ENCODE assay signal across 1 cellular context in the genomic region with DNA sequence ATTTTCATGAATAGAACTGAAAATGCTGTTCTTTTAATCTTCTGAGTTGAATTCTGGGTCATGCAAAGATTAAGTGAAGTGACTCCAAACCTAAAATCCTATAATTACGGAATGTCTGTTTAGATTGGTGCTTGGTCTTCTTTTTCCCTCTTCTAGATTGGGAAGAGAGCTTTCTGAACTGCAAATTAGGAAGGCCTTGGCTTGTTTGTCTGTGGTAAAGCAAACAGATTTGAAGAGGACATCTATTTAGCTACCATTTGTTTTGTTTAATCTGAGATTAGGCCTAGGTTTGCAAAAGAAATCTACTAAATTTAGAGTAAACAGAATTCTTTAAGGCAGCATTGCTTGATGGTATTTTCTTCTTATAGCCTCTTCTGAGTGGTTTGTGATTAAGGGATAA.
TF ChIP-seq lines count a peak whose summit lies in the region.

No MANE protein-coding gene starts in this region.

TF ChIP-seq in HepG2, 621 proteins besides CTCF, POLR2A, EP300 and RAD21 (continued from another document and continues in another):
- TF ChIP-seq, protein P1, sequence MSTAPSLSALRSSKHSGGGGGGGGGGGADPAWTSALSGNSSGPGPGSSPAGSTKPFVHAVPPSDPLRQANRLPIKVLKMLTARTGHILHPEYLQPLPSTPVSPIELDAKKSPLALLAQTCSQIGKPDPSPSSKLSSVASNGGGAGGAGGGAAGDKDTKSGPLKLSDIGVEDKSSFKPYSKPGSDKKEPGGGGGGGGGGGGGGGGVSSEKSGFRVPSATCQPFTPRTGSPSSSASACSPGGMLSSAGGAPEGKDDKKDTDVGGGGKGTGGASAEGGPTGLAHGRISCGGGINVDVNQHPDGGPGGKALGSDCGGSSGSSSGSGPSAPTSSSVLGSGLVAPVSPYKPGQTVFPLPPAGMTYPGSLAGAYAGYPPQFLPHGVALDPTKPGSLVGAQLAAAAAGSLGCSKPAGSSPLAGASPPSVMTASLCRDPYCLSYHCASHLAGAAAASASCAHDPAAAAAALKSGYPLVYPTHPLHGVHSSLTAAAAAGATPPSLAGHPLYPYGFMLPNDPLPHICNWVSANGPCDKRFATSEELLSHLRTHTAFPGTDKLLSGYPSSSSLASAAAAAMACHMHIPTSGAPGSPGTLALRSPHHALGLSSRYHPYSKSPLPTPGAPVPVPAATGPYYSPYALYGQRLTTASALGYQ (CRISPR knock-in tag; IDR thresholded peaks at IDR 0.05) = peak; percentile 88
- TF ChIP-seq HDAC2 (CRISPR knock-in tag; IDR thresholded peaks at IDR 0.05) (peak; percentile 88), ZNF572 (CRISPR knock-in tag; IDR thresholded peaks at IDR 0.05) (no peak), MYC (CRISPR knock-in tag; IDR thresholded peaks at IDR 0.05; ENCODE audit: borderline replicate concordance) (no peak), ZMYM3 (CRISPR knock-in tag; IDR thresholded peaks at IDR 0.05) (no peak), ZNF557 (CRISPR knock-in tag; IDR thresholded peaks at IDR 0.05) (no peak), CEBPG (CRISPR knock-in tag; IDR thresholded peaks at IDR 0.05) (peak; percentile 38; the same call in 1 of the 2 replicates), CREM (IDR thresholded peaks at IDR 0.05) (peak; percentile 89), CREM (CRISPR knock-in tag; IDR thresholded peaks at IDR 0.05) (no peak), IRX3 (CRISPR knock-in tag; IDR thresholded peaks at IDR 0.05; ENCODE audit: borderline replicate concordance, low read depth) (no peak), PITX1 (CRISPR knock-in tag; IDR thresholded peaks at IDR 0.05) (peak; percentile 100), IKZF1 (IDR thresholded peaks at IDR 0.05) (no peak), U2AF1 (optimal IDR thresholded peaks at IDR 0.05; ENCODE audit: low read depth, low read length) (no peak), CENPT (CRISPR knock-in tag; IDR thresholded peaks at IDR 0.05; ENCODE audit: low read depth) (no peak), CHD2 (IDR thresholded peaks at IDR 0.05; ENCODE audit: low read depth, low read length) (no peak), GATAD2A (CRISPR knock-in tag; IDR thresholded peaks at IDR 0.05) (peak; percentile 89), SP140L (CRISPR knock-in tag; IDR thresholded peaks at IDR 0.05; ENCODE audit: borderline replicate concordance) (no peak), ONECUT2 (CRISPR knock-in tag; IDR thresholded peaks at IDR 0.05) (peak; percentile 75), ZNF431 (CRISPR knock-in tag; IDR thresholded peaks at IDR 0.05; ENCODE audit: borderline replicate concordance, low read depth) (no peak), GABPA (IDR thresholded peaks at IDR 0.05; ENCODE audit: low read depth, low read length) (no peak), GABPA (CRISPR knock-in tag; IDR thresholded peaks at IDR 0.05; ENCODE audit: low read depth) (no peak), MED8 (CRISPR knock-in tag; IDR thresholded peaks at IDR 0.05; ENCODE audit: insufficient replicate concordance) (no peak), ZEB1 (IDR thresholded peaks at IDR 0.05; ENCODE audit: insufficient replicate concordance, low read depth) (peak; percentile 30), TBX3 (IDR thresholded peaks at IDR 0.05; ENCODE audit: borderline replicate concordance) (peak; percentile 30; the same call in 1 of the 2 replicates), ZNF564 (CRISPR knock-in tag; IDR thresholded peaks at IDR 0.05) (no peak), NFYB (CRISPR knock-in tag; IDR thresholded peaks at IDR 0.05) (no peak), ZFP41 (CRISPR knock-in tag; IDR thresholded peaks at IDR 0.05; ENCODE audit: borderline replicate concordance) (no peak), HNF4A (CRISPR knock-in tag; IDR thresholded peaks at IDR 0.05) (peak; percentile 72), ASH2L (IDR thresholded peaks at IDR 0.05; ENCODE audit: insufficient read length, low read depth, low read length) (no peak), MIER2 (CRISPR knock-in tag; IDR thresholded peaks at IDR 0.05) (0 out of 2 replicates have a peak, but pooled peaks have one; percentile 24), DPF2 (CRISPR knock-in tag; IDR thresholded peaks at IDR 0.05; ENCODE audit: borderline replicate concordance, low read depth) (peak; percentile 82), ZNF891 (CRISPR knock-in tag; IDR thresholded peaks at IDR 0.05) (no peak), HHEX (CRISPR knock-in tag; IDR thresholded peaks at IDR 0.05) (peak; percentile 75), MIXL1 (CRISPR knock-in tag; IDR thresholded peaks at IDR 0.05) (peak; percentile 92), HCFC1 (IDR thresholded peaks at IDR 0.05; ENCODE audit: low read depth, low read length) (no peak), SAP130 (CRISPR knock-in tag; IDR thresholded peaks at IDR 0.05; ENCODE audit: low read depth) (peak; percentile 46), ELF1 (CRISPR knock-in tag; IDR thresholded peaks at IDR 0.05) (no peak), CREB1 (IDR thresholded peaks at IDR 0.05) (no peak), CREB1 (CRISPR knock-in tag; IDR thresholded peaks at IDR 0.05) (peak; percentile 57; the same call in 1 of the 2 replicates), HMG20B (CRISPR knock-in tag; conservative IDR thresholded peaks at IDR 0.05) (peak; percentile 76), SNAPC2 (CRISPR knock-in tag; IDR thresholded peaks at IDR 0.05) (peak; percentile 34; the same call in 1 of the 2 replicates), ZFX (CRISPR knock-in tag; IDR thresholded peaks at IDR 0.05; ENCODE audit: low read depth) (0 out of 2 replicates have a peak, but pooled peaks have one; percentile 8), MAFK (conservative IDR thresholded peaks at IDR 0.05 in 1 of 2, IDR thresholded peaks at IDR 0.05 in 1 of 2; ENCODE audit: low read length in 2 of 2) (no peak), RFXANK (CRISPR knock-in tag; IDR thresholded peaks at IDR 0.05) (0 out of 2 replicates have a peak, but pooled peaks have one; percentile 28), ELF3 (CRISPR knock-in tag; IDR thresholded peaks at IDR 0.05) (peak; percentile 57; the same call in 1 of the 2 replicates), SMAD3 (CRISPR knock-in tag; IDR thresholded peaks at IDR 0.05) (0 out of 2 replicates have a peak, but pooled peaks have one; percentile 36), CHCHD3 (CRISPR knock-in tag; IDR thresholded peaks at IDR 0.05) (no peak), ZNF652 (CRISPR knock-in tag; IDR thresholded peaks at IDR 0.05; ENCODE audit: borderline replicate concordance, low read depth) (0 out of 2 replicates have a peak, but pooled peaks have one; percentile 21), CC2D1A (CRISPR knock-in tag; IDR thresholded peaks at IDR 0.05) (no peak), ZNF788 (CRISPR knock-in tag; IDR thresholded peaks at IDR 0.05; ENCODE audit: borderline replicate concordance) (no peak)
- TF ChIP-seq, protein P2, sequence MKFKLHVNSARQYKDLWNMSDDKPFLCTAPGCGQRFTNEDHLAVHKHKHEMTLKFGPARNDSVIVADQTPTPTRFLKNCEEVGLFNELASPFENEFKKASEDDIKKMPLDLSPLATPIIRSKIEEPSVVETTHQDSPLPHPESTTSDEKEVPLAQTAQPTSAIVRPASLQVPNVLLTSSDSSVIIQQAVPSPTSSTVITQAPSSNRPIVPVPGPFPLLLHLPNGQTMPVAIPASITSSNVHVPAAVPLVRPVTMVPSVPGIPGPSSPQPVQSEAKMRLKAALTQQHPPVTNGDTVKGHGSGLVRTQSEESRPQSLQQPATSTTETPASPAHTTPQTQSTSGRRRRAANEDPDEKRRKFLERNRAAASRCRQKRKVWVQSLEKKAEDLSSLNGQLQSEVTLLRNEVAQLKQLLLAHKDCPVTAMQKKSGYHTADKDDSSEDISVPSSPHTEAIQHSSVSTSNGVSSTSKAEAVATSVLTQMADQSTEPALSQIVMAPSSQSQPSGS (CRISPR knock-in tag; IDR thresholded peaks at IDR 0.05) = 0 out of 2 replicates have a peak, but pooled peaks have one; percentile 16
- TF ChIP-seq, protein P3, sequence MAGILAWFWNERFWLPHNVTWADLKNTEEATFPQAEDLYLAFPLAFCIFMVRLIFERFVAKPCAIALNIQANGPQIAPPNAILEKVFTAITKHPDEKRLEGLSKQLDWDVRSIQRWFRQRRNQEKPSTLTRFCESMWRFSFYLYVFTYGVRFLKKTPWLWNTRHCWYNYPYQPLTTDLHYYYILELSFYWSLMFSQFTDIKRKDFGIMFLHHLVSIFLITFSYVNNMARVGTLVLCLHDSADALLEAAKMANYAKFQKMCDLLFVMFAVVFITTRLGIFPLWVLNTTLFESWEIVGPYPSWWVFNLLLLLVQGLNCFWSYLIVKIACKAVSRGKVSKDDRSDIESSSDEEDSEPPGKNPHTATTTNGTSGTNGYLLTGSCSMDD (CRISPR knock-in tag; IDR thresholded peaks at IDR 0.05) = no peak
- TF ChIP-seq, protein P4, sequence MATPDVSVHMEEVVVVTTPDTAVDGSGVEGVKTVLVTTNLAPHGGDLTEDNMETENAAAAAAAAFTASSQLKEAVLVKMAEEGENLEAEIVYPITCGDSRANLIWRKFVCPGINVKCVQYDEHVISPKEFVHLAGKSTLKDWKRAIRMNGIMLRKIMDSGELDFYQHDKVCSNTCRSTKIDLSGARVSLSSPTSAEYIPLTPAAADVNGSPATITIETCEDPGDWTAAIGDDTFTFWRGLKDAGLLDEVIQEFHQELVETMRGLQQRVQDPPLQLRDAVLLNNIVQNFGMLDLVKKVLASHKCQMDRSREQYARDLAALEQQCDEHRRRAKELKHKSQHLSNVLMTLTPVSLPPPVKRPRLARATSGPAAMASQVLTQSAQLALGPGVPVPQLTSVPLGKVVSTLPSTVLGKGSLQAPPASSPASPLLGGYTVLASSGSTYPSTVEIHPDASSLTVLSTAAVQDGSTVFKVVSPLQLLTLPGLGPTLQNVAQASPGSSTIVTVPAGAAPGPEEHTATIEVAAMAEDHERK (CRISPR knock-in tag; IDR thresholded peaks at IDR 0.05; ENCODE audit: low read depth) = no peak
- TF ChIP-seq, protein P5, sequence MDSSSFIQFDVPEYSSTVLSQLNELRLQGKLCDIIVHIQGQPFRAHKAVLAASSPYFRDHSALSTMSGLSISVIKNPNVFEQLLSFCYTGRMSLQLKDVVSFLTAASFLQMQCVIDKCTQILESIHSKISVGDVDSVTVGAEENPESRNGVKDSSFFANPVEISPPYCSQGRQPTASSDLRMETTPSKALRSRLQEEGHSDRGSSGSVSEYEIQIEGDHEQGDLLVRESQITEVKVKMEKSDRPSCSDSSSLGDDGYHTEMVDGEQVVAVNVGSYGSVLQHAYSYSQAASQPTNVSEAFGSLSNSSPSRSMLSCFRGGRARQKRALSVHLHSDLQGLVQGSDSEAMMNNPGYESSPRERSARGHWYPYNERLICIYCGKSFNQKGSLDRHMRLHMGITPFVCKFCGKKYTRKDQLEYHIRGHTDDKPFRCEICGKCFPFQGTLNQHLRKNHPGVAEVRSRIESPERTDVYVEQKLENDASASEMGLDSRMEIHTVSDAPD (CRISPR knock-in tag; IDR thresholded peaks at IDR 0.05) = 0 out of 2 replicates have a peak, but pooled peaks have one; percentile 55
- TF ChIP-seq, protein P6, sequence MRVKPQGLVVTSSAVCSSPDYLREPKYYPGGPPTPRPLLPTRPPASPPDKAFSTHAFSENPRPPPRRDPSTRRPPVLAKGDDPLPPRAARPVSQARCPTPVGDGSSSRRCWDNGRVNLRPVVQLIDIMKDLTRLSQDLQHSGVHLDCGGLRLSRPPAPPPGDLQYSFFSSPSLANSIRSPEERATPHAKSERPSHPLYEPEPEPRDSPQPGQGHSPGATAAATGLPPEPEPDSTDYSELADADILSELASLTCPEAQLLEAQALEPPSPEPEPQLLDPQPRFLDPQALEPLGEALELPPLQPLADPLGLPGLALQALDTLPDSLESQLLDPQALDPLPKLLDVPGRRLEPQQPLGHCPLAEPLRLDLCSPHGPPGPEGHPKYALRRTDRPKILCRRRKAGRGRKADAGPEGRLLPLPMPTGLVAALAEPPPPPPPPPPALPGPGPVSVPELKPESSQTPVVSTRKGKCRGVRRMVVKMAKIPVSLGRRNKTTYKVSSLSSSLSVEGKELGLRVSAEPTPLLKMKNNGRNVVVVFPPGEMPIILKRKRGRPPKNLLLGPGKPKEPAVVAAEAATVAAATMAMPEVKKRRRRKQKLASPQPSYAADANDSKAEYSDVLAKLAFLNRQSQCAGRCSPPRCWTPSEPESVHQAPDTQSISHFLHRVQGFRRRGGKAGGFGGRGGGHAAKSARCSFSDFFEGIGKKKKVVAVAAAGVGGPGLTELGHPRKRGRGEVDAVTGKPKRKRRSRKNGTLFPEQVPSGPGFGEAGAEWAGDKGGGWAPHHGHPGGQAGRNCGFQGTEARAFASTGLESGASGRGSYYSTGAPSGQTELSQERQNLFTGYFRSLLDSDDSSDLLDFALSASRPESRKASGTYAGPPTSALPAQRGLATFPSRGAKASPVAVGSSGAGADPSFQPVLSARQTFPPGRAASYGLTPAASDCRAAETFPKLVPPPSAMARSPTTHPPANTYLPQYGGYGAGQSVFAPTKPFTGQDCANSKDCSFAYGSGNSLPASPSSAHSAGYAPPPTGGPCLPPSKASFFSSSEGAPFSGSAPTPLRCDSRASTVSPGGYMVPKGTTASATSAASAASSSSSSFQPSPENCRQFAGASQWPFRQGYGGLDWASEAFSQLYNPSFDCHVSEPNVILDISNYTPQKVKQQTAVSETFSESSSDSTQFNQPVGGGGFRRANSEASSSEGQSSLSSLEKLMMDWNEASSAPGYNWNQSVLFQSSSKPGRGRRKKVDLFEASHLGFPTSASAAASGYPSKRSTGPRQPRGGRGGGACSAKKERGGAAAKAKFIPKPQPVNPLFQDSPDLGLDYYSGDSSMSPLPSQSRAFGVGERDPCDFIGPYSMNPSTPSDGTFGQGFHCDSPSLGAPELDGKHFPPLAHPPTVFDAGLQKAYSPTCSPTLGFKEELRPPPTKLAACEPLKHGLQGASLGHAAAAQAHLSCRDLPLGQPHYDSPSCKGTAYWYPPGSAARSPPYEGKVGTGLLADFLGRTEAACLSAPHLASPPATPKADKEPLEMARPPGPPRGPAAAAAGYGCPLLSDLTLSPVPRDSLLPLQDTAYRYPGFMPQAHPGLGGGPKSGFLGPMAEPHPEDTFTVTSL (CRISPR knock-in tag; IDR thresholded peaks at IDR 0.05; ENCODE audit: borderline replicate concordance) = peak; percentile 87; the same call in 1 of the 2 replicates
- TF ChIP-seq, protein P7, sequence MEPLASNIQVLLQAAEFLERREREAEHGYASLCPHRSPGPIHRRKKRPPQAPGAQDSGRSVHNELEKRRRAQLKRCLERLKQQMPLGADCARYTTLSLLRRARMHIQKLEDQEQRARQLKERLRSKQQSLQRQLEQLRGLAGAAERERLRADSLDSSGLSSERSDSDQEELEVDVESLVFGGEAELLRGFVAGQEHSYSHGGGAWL (CRISPR knock-in tag; IDR thresholded peaks at IDR 0.05) = no peak
